ENCODE assay signal across 1 cellular context in the genomic region with DNA sequence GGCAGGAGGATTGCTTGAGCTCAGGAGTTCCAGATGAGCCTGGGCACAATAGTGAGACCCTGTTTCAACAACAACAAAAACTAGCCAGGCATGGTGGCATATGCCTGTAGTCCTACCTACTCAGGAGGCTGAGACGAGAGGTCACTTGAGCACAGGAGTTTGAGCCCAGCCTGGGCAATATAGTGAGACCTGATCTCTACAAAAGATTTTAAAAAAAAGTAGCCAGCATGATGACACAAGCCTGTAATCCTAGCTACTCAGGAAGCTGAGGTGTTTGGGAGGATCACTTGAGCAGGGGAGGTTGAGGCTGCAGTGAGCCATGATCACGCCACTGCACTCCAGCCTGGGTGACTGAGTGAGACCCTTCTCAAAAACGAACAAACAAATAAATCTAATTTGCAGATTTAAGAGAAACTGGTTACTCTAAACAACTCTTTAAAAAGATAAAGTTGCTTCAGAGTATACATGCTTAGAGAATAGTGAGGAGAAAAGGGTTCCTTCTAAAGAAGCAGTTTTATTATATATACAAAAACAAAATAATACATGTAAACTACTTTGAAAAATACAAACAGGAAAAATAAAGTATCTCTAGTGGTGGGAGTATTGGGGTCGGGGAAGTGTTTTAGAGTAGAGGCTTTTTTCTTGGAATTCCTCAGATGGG.
TF ChIP-seq lines count a peak whose summit lies in the region.

No MANE protein-coding gene starts in this region.

TF ChIP-seq in K562, 482 proteins besides CTCF, POLR2A, EP300 and RAD21 (continued from another document and continues in another):
- TF ChIP-seq, protein P1, sequence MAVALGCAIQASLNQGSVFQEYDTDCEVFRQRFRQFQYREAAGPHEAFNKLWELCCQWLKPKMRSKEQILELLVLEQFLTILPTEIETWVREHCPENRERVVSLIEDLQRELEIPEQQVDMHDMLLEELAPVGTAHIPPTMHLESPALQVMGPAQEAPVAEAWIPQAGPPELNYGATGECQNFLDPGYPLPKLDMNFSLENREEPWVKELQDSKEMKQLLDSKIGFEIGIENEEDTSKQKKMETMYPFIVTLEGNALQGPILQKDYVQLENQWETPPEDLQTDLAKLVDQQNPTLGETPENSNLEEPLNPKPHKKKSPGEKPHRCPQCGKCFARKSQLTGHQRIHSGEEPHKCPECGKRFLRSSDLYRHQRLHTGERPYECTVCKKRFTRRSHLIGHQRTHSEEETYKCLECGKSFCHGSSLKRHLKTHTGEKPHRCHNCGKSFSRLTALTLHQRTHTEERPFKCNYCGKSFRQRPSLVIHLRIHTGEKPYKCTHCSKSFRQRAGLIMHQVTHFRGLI (CRISPR knock-in tag; IDR thresholded peaks at IDR 0.05), result no peak
- TF ChIP-seq ZFP30 (CRISPR knock-in tag; IDR thresholded peaks at IDR 0.05; ENCODE audit: borderline replicate concordance), result no peak
- TF ChIP-seq NRF1 (conservative IDR thresholded peaks at IDR 0.05 in 1 of 2, IDR thresholded peaks at IDR 0.05 in 1 of 2), result peak; percentile 20 to 55; a peak in 2 of 4 replicates
- TF ChIP-seq LARP7 (IDR thresholded peaks at IDR 0.05), result no peak
- TF ChIP-seq PKNOX1 (IDR thresholded peaks at IDR 0.05), result no peak
- no peak for TF ChIP-seq ZNF184 (CRISPR knock-in tag; IDR thresholded peaks at IDR 0.05)
- TF ChIP-seq MTA2 (IDR thresholded peaks at IDR 0.05; ENCODE audit: low read depth), result no peak
- no peak for TF ChIP-seq DACH1 (IDR thresholded peaks at IDR 0.05; ENCODE audit: partially characterized antibody)
- no peak for TF ChIP-seq SAFB (IDR thresholded peaks at IDR 0.05; ENCODE audit: borderline replicate concordance, low read depth, low read length)
- peak; percentile 64 for TF ChIP-seq ARID1B (IDR thresholded peaks at IDR 0.05)
- TF ChIP-seq ESRRB (CRISPR knock-in tag; IDR thresholded peaks at IDR 0.05; ENCODE audit: borderline replicate concordance), result no peak
- no peak for TF ChIP-seq SAP30 (IDR thresholded peaks at IDR 0.05; ENCODE audit: borderline replicate concordance, insufficient read depth, low read depth, low read length, poor library complexity, severe bottlenecking)
- TF ChIP-seq SMAD3 (CRISPR knock-in tag; conservative IDR thresholded peaks at IDR 0.05), result no peak; the same call in 1 of the 2 replicates
- TF ChIP-seq ZNF584 (CRISPR knock-in tag; IDR thresholded peaks at IDR 0.05; ENCODE audit: low read depth), result peak; percentile 78; the same call in 1 of the 2 replicates
- no peak for TF ChIP-seq NBN (IDR thresholded peaks at IDR 0.05; ENCODE audit: low read depth)
- TF ChIP-seq, protein P2, sequence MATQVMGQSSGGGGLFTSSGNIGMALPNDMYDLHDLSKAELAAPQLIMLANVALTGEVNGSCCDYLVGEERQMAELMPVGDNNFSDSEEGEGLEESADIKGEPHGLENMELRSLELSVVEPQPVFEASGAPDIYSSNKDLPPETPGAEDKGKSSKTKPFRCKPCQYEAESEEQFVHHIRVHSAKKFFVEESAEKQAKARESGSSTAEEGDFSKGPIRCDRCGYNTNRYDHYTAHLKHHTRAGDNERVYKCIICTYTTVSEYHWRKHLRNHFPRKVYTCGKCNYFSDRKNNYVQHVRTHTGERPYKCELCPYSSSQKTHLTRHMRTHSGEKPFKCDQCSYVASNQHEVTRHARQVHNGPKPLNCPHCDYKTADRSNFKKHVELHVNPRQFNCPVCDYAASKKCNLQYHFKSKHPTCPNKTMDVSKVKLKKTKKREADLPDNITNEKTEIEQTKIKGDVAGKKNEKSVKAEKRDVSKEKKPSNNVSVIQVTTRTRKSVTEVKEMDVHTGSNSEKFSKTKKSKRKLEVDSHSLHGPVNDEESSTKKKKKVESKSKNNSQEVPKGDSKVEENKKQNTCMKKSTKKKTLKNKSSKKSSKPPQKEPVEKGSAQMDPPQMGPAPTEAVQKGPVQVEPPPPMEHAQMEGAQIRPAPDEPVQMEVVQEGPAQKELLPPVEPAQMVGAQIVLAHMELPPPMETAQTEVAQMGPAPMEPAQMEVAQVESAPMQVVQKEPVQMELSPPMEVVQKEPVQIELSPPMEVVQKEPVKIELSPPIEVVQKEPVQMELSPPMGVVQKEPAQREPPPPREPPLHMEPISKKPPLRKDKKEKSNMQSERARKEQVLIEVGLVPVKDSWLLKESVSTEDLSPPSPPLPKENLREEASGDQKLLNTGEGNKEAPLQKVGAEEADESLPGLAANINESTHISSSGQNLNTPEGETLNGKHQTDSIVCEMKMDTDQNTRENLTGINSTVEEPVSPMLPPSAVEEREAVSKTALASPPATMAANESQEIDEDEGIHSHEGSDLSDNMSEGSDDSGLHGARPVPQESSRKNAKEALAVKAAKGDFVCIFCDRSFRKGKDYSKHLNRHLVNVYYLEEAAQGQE (CRISPR knock-in tag; IDR thresholded peaks at IDR 0.05; ENCODE audit: low read depth), result no peak
- no peak for TF ChIP-seq CAMTA2 (CRISPR knock-in tag; conservative IDR thresholded peaks at IDR 0.05)
- no peak for TF ChIP-seq HNRNPL (IDR thresholded peaks at IDR 0.05; ENCODE audit: low read depth, low read length)
- no peak for TF ChIP-seq TEAD4 (IDR thresholded peaks at IDR 0.05; ENCODE audit: low read length)
- TF ChIP-seq TEAD4 (CRISPR knock-in tag; IDR thresholded peaks at IDR 0.05; ENCODE audit: borderline replicate concordance), result no peak
- TF ChIP-seq, protein P3, sequence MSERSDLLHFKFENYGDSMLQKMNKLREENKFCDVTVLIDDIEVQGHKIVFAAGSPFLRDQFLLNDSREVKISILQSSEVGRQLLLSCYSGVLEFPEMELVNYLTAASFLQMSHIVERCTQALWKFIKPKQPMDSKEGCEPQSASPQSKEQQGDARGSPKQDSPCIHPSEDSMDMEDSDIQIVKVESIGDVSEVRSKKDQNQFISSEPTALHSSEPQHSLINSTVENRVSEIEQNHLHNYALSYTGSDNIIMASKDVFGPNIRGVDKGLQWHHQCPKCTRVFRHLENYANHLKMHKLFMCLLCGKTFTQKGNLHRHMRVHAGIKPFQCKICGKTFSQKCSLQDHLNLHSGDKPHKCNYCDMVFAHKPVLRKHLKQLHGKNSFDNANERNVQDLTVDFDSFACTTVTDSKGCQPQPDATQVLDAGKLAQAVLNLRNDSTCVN (CRISPR knock-in tag; IDR thresholded peaks at IDR 0.05), result no peak
- TF ChIP-seq ZNF444 (CRISPR knock-in tag; IDR thresholded peaks at IDR 0.05), result no peak
- TF ChIP-seq CREM (IDR thresholded peaks at IDR 0.05; ENCODE audit: low read depth), result no peak
- no peak for TF ChIP-seq PRMT5 (CRISPR knock-in tag; IDR thresholded peaks at IDR 0.05)
- TF ChIP-seq PHF8 (IDR thresholded peaks at IDR 0.05; ENCODE audit: borderline replicate concordance, low read length), result no peak
- no peak for TF ChIP-seq RNF219 (CRISPR knock-in tag; IDR thresholded peaks at IDR 0.05)
- TF ChIP-seq ZNF707 (CRISPR knock-in tag; conservative IDR thresholded peaks at IDR 0.05), result no peak
- TF ChIP-seq, protein P4, sequence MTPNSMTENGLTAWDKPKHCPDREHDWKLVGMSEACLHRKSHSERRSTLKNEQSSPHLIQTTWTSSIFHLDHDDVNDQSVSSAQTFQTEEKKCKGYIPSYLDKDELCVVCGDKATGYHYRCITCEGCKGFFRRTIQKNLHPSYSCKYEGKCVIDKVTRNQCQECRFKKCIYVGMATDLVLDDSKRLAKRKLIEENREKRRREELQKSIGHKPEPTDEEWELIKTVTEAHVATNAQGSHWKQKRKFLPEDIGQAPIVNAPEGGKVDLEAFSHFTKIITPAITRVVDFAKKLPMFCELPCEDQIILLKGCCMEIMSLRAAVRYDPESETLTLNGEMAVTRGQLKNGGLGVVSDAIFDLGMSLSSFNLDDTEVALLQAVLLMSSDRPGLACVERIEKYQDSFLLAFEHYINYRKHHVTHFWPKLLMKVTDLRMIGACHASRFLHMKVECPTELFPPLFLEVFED (CRISPR knock-in tag; conservative IDR thresholded peaks at IDR 0.05), result no peak
- TF ChIP-seq THAP7 (CRISPR knock-in tag; IDR thresholded peaks at IDR 0.05), result 0 out of 2 replicates have a peak, but pooled peaks have one; percentile 55
- no peak for TF ChIP-seq CBFA2T3 (IDR thresholded peaks at IDR 0.05)
- no peak for TF ChIP-seq ZNF561 (CRISPR knock-in tag; conservative IDR thresholded peaks at IDR 0.05)
- TF ChIP-seq POU5F1 (IDR thresholded peaks at IDR 0.05; ENCODE audit: borderline replicate concordance, low read depth, low read length, partially characterized antibody), result no peak
- peak; percentile 81; the same call in 1 of the 2 replicates for TF ChIP-seq ZNF644 (tag; IDR thresholded peaks at IDR 0.05; ENCODE audit: low read depth)
- TF ChIP-seq, protein P5, sequence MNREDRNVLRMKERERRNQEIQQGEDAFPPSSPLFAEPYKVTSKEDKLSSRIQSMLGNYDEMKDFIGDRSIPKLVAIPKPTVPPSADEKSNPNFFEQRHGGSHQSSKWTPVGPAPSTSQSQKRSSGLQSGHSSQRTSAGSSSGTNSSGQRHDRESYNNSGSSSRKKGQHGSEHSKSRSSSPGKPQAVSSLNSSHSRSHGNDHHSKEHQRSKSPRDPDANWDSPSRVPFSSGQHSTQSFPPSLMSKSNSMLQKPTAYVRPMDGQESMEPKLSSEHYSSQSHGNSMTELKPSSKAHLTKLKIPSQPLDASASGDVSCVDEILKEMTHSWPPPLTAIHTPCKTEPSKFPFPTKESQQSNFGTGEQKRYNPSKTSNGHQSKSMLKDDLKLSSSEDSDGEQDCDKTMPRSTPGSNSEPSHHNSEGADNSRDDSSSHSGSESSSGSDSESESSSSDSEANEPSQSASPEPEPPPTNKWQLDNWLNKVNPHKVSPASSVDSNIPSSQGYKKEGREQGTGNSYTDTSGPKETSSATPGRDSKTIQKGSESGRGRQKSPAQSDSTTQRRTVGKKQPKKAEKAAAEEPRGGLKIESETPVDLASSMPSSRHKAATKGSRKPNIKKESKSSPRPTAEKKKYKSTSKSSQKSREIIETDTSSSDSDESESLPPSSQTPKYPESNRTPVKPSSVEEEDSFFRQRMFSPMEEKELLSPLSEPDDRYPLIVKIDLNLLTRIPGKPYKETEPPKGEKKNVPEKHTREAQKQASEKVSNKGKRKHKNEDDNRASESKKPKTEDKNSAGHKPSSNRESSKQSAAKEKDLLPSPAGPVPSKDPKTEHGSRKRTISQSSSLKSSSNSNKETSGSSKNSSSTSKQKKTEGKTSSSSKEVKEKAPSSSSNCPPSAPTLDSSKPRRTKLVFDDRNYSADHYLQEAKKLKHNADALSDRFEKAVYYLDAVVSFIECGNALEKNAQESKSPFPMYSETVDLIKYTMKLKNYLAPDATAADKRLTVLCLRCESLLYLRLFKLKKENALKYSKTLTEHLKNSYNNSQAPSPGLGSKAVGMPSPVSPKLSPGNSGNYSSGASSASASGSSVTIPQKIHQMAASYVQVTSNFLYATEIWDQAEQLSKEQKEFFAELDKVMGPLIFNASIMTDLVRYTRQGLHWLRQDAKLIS (CRISPR knock-in tag; IDR thresholded peaks at IDR 0.05), result no peak
- no peak for TF ChIP-seq ZFP1 (CRISPR knock-in tag; IDR thresholded peaks at IDR 0.05)
- TF ChIP-seq SIN3B (IDR thresholded peaks at IDR 0.05; ENCODE audit: low read depth), result no peak
- no peak for TF ChIP-seq ZNF165 (CRISPR knock-in tag; IDR thresholded peaks at IDR 0.05; ENCODE audit: borderline replicate concordance)
- TF ChIP-seq ATF6 (CRISPR knock-in tag; IDR thresholded peaks at IDR 0.05), result no peak
- TF ChIP-seq, protein P6, sequence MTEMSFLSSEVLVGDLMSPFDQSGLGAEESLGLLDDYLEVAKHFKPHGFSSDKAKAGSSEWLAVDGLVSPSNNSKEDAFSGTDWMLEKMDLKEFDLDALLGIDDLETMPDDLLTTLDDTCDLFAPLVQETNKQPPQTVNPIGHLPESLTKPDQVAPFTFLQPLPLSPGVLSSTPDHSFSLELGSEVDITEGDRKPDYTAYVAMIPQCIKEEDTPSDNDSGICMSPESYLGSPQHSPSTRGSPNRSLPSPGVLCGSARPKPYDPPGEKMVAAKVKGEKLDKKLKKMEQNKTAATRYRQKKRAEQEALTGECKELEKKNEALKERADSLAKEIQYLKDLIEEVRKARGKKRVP (CRISPR knock-in tag; IDR thresholded peaks at IDR 0.05), result peak; percentile 96
- peak; percentile 84 for TF ChIP-seq ETV1 (tag; conservative IDR thresholded peaks at IDR 0.05; ENCODE audit: low read depth)
- TF ChIP-seq FOSL1 (tag; conservative IDR thresholded peaks at IDR 0.05), result peak; percentile 12; the same call in 1 of the 2 replicates
- TF ChIP-seq GABPB2 (CRISPR knock-in tag; conservative IDR thresholded peaks at IDR 0.05), result no peak
